8 cellular contexts compared by ENCODE assay signal in genomic region chr2:174688079-174688478, GRCh38.
DNase-seq lines count a peak whose midpoint lies in the region; ATAC-seq, FAIRE-seq and TF ChIP-seq lines count a peak whose summit lies in the region.

No MANE protein-coding gene starts in this region.

- H3K36me3 Mint-ChIP-seq in naive thymus-derived CD8-positive, alpha-beta T cell, result no peaks in the 10 kb centered on the region

- H3K9me1 ChIP-seq in K562 (ENCODE audit: control insufficient read depth, insufficient read depth, low read length), result no peaks in the 10 kb centered on the region

- H3K9ac ChIP-seq in K562 (ENCODE audit: insufficient read depth in 1 of 2, low read depth in 2 of 2, low read length in 2 of 2), result no peak overlapping the region

- peak; percentile 56 to 82 for TF ChIP-seq RAD21 in K562 (CRISPR knock-in tag; conservative IDR thresholded peaks at IDR 0.05 in 1 of 2, IDR thresholded peaks at IDR 0.05 in 1 of 2)

- no peak overlapping the region for H3K4me2 ChIP-seq in K562 (ENCODE audit: insufficient read depth, low read length)

- TF ChIP-seq CTCF in LNCaP clone FGC (IDR thresholded peaks at IDR 0.05; ENCODE audit: control insufficient read depth, extremely low read depth, insufficient read depth) (peak; percentile 28; the same call in 1 of the 2 replicates), K562 (IDR thresholded peaks at IDR 0.05 in 2 of 3, conservative IDR thresholded peaks at IDR 0.05 in 1 of 3; ENCODE audit: insufficient read depth in 2 of 3, low read depth in 1 of 3, low read length in 3 of 3) (peak; percentile 24 to 67 (median 44); a peak in 4 of 6 replicates)

- in situ Hi-C loops in K562 (cut with MboI), result no loop called here

- FAIRE-seq in K562 (lab: Jason Lieb, UNC), result no peak

- H3K9me3 ChIP-seq in K562 (replicated peaks; ENCODE audit: control insufficient read depth, insufficient read depth, low read depth, low read length), result no peaks in the 10 kb centered on the region

- no peak for TF ChIP-seq EP300 in K562 (IDR thresholded peaks at IDR 0.05; ENCODE audit: low read length)

- H3K27me3 Mint-ChIP-seq in naive thymus-derived CD8-positive, alpha-beta T cell, result peaks cover 0 to 4% (median 0%) of the 10 kb centered on the region in 5 donors

- H3K4me3 Mint-ChIP-seq in naive thymus-derived CD8-positive, alpha-beta T cell, result peak overlapping the region in 1 of 10 donors; percentile 4

- no peak overlapping the region for H3K27ac ChIP-seq in K562 (ENCODE audit: extremely low read depth, low read depth, low read length)

- H3K4me3 ChIP-seq in LNCaP clone FGC (ENCODE audit: low read depth, low read length), result no peak overlapping the region
- no peak overlapping the region for H3K4me3 ChIP-seq in K562

- TF ChIP-seq POLR2A in K562 (conservative IDR thresholded peaks at IDR 0.05), result no peak

- peaks cover 7 to 29% (median 25%) of the 10 kb centered on the region in 4 donors for H3K4me1 Mint-ChIP-seq in naive thymus-derived CD8-positive, alpha-beta T cell

- no peaks in the 10 kb centered on the region for H3K79me2 ChIP-seq in K562 (ENCODE audit: control insufficient read depth, insufficient read depth, low read length)

- no peaks in the 10 kb centered on the region for H3K9me3 Mint-ChIP-seq in naive thymus-derived CD8-positive, alpha-beta T cell

- peaks cover 11 to 19% of the 10 kb centered on the region in 2 experiments; a peak in 3 of 5 replicates for H3K27me3 ChIP-seq in K562 (ENCODE audit: control insufficient read depth in 2 of 2, insufficient read depth in 2 of 2, low read length in 2 of 2)

- H3K36me3 ChIP-seq in K562 (ENCODE audit: control insufficient read depth, insufficient read depth, low read length), result no peaks in the 10 kb centered on the region

- peak; percentile 70; the same call in 2 of the 3 replicates for ATAC-seq in K562
- ATAC-seq in naive thymus-derived CD8-positive, alpha-beta T cell, result peak; percentile 45 to 60

- BruUV-seq in K562 (replicated peaks; lab: Mats Ljungman, UMichigan), result no TSS peak

- H3K4me1 ChIP-seq in K562 (replicated peaks in 1 of 2; ENCODE audit: control insufficient read depth in 2 of 2, insufficient read depth in 2 of 2, low read length in 2 of 2), result no peaks in the 10 kb centered on the region

- intact Hi-C loops in K562 (cut with micrococcal nuclease), result loop anchor here (1.0 kb wide), 3 partner anchors 83 to 226 kb away; no protein-coding TSS in a partner anchor

- H4K20me1 ChIP-seq in K562 (replicated peaks; ENCODE audit: control insufficient read depth, insufficient read depth, low read length), result no peaks in the 10 kb centered on the region

- POLR2A ChIA-PET in K562 (lab: Yijun Ruan, JAX), result interaction anchor here (1.5 kb wide), 1 partner anchor 30 kb away, joined by 3 read pairs; no protein-coding TSS in a partner anchor
- POLR2A ChIA-PET in naive thymus-derived CD8-positive, alpha-beta T cell (lab: Charles Lee), result interaction anchor here (0.6 to 2.8 kb wide), 3 partner anchors 72 to 113 kb away, joined by 3 to 7 read pairs (median 3); no protein-coding TSS in a partner anchor

- WGBS in K562 (ENCODE audit: insufficient coverage, low coverage, missing lambda C conversion rate), result 0% methylated on average over 2 of the region's 2 CpGs

- no peak overlapping the region for H2AFZ ChIP-seq in K562 (ENCODE audit: low read depth, low read length)

- CTCF ChIA-PET in K562 (lab: Yijun Ruan, JAX; ENCODE audit: low intra/inter-chr PET ratio), result interaction anchor here (1.0 to 2.1 kb wide), 2 partner anchors 111 to 225 kb away, joined by 4 to 10 read pairs; no protein-coding TSS in a partner anchor

- DNase-seq in NCI-H2227 (lab: John Stamatoyannopoulos, UW; ENCODE audit: unreplicated experiment), result peak; percentile 43
- no peak for DNase-seq in NCI-H2227 treated with DMSO at 0.1 percent for 48 hours (lab: John Stamatoyannopoulos, UW)
- no peak for DNase-seq in LNCaP clone FGC (ENCODE audit: low read depth)
- peak in 1 of 4 experiments; percentile 37 for DNase-seq in K562 (ENCODE audit: extremely low read depth in 1 of 4, low spot score in 3 of 4)
- DNase-seq in naive thymus-derived CD8-positive, alpha-beta T cell, result peak in 3 of 10 donors; percentile 51 to 56 (median 52)
- no peak for DNase-seq in NCI-H1105 (lab: John Stamatoyannopoulos, UW)
- DNase-seq in NCI-H128 (lab: John Stamatoyannopoulos, UW; ENCODE audit: unreplicated experiment), result no peak
- no peak for DNase-seq in NCI-H1930 (lab: John Stamatoyannopoulos, UW)

- H3K27ac Mint-ChIP-seq in naive thymus-derived CD8-positive, alpha-beta T cell, result peak overlapping the region in 4 of 10 donors; percentile 2 to 88 (median 74)

TF ChIP-seq in K562, 482 proteins besides CTCF, POLR2A, EP300 and RAD21:
- TF ChIP-seq SMC3 (conservative IDR thresholded peaks at IDR 0.05; ENCODE audit: insufficient read depth, low read depth, low read length) (0 out of 2 replicates have a peak, but pooled peaks have one; percentile 14), BCOR (IDR thresholded peaks at IDR 0.05) (no peak), GATA2 (CRISPR knock-in tag; IDR thresholded peaks at IDR 0.05) (no peak)
